In genomic region chr5:71481441-71481840, GRCh38 we compare ENCODE assay signal across 21 cellular contexts.
"Had no signal": no experiment of that assay in that cellular context is flagged by ENCODE, and none has a peak within 500 bp of the region (broad histone marks: within the 10 kb centered on the region; RNA-seq: fewer than 3 reads in every experiment).

No MANE protein-coding gene starts in this region.

- H3K4me3 ChIP-seq: ascending aorta, body of pancreas, SJSA1 had no signal

- H3K9me3 ChIP-seq: ascending aorta, body of pancreas, SJSA1 had no signal

- H3K27me3 ChIP-seq: ascending aorta, body of pancreas, SJSA1 had no signal

- H3K9me3 Mint-ChIP-seq: activated naive CD4-positive, alpha-beta T cell treated with anti-CD3 and anti-CD28 coated beads, Interleukin-2, amount 50 U/mL, for 24 hours; activated T-cell treated with anti-CD3 and anti-CD28 coated beads, Interleukin-2, amount 50 U/mL, for 24 hours; activated T-helper 1 cell treated with anti-CD3 and anti-CD28 coated beads, Interleukin-12 subunit alpha, Interleukin-12 subunit beta, Interleukin-2, Interleukin-4 antibody, amounts not matched to agents 30 ng/mL and 10 ng/mL and 1 ng/mL, durations not matched to agents 14 hours and 24 hours and 36 hours; central memory CD8-positive, alpha-beta T cell; T-helper 2 cell treated with Interferon-gamma antibody and Interleukin-4, amounts not matched to agents 5 μg/mL and 100 μg/mL, for 36 hours had no signal

- DNase-seq: activated CD4-positive, alpha-beta T cell treated with anti-CD3 and anti-CD28 coated beads for 4 hours; activated CD8-positive, alpha-beta memory T cell treated with anti-CD3 and anti-CD28 coated beads, Interleukin-2, amount 10 ng/mL, durations not matched to agents 7 days and 5 days; activated CD8-positive, alpha-beta T cell treated with anti-CD3 and anti-CD28 coated beads, Interleukin-2, amount 10 ng/mL, durations not matched to agents 7 days and 5 days; activated effector memory CD4-positive, alpha-beta T cell treated with Interleukin-2 at 50 U/mL for 16 hours; activated naive CD4-positive, alpha-beta T cell; activated T-cell treated with anti-CD3 and anti-CD28 coated beads, Interleukin-2, amount 50 U/mL, for 24 hours; KG1; NCI-H1092; NCI-H187; NCI-H2227 treated with DMSO at 0.1 percent for 48 hours; NCI-H446 treated with DMSO at 0.1 percent for 48 hours; NCI-H524 treated with DMSO at 0.1 percent for 48 hours; RPMI8226; SW 1271 had no signal

- H3K27ac Mint-ChIP-seq: activated CD8-positive, alpha-beta memory T cell treated with anti-CD3 and anti-CD28 coated beads, Interleukin-2, amount 10 ng/mL, durations not matched to agents 7 days and 5 days; activated CD8-positive, alpha-beta T cell treated with anti-CD3 and anti-CD28 coated beads, Interleukin-2, amount 10 ng/mL, durations not matched to agents 7 days and 5 days; activated naive CD4-positive, alpha-beta T cell treated with anti-CD3 and anti-CD28 coated beads, Interleukin-2, amount 50 U/mL, for 24 hours; activated T-cell treated with anti-CD3 and anti-CD28 coated beads, Interleukin-2, amount 50 U/mL, for 24 hours; activated T-helper 1 cell treated with anti-CD3 and anti-CD28 coated beads, Interleukin-12 subunit alpha, Interleukin-12 subunit beta, Interleukin-2, Interleukin-4 antibody, amounts not matched to agents 30 ng/mL and 10 ng/mL and 1 ng/mL, durations not matched to agents 14 hours and 24 hours and 36 hours; T-helper 2 cell treated with Interferon-gamma antibody and Interleukin-4, amounts not matched to agents 5 μg/mL and 100 μg/mL, for 36 hours had no signal

- H3K4me1 Mint-ChIP-seq: activated CD8-positive, alpha-beta memory T cell treated with anti-CD3 and anti-CD28 coated beads, Interleukin-2, amount 10 ng/mL, durations not matched to agents 7 days and 5 days had no signal

- H3K27ac ChIP-seq: ascending aorta, body of pancreas, SJSA1 had no signal

- H3K4me3 Mint-ChIP-seq: activated CD8-positive, alpha-beta memory T cell treated with anti-CD3 and anti-CD28 coated beads, Interleukin-2, amount 10 ng/mL, durations not matched to agents 7 days and 5 days; activated CD8-positive, alpha-beta T cell treated with anti-CD3 and anti-CD28 coated beads, Interleukin-2, amount 10 ng/mL, durations not matched to agents 7 days and 5 days; activated naive CD4-positive, alpha-beta T cell treated with anti-CD3 and anti-CD28 coated beads, Interleukin-2, amount 50 U/mL, for 24 hours; activated T-cell treated with anti-CD3 and anti-CD28 coated beads, Interleukin-2, amount 50 U/mL, for 24 hours; activated T-helper 1 cell treated with anti-CD3 and anti-CD28 coated beads, Interleukin-12 subunit alpha, Interleukin-12 subunit beta, Interleukin-2, Interleukin-4 antibody, amounts not matched to agents 30 ng/mL and 10 ng/mL and 1 ng/mL, durations not matched to agents 14 hours and 24 hours and 36 hours; central memory CD8-positive, alpha-beta T cell; T-helper 2 cell treated with Interferon-gamma antibody and Interleukin-4, amounts not matched to agents 5 μg/mL and 100 μg/mL, for 36 hours had no signal

- H3K27me3 Mint-ChIP-seq: activated CD8-positive, alpha-beta memory T cell treated with anti-CD3 and anti-CD28 coated beads, Interleukin-2, amount 10 ng/mL, durations not matched to agents 7 days and 5 days; activated naive CD4-positive, alpha-beta T cell treated with anti-CD3 and anti-CD28 coated beads, Interleukin-2, amount 50 U/mL, for 24 hours; activated T-cell treated with anti-CD3 and anti-CD28 coated beads, Interleukin-2, amount 50 U/mL, for 24 hours; central memory CD8-positive, alpha-beta T cell had no signal
